Comparison of ENCODE assay signal across 8 cellular contexts in the genomic region with DNA sequence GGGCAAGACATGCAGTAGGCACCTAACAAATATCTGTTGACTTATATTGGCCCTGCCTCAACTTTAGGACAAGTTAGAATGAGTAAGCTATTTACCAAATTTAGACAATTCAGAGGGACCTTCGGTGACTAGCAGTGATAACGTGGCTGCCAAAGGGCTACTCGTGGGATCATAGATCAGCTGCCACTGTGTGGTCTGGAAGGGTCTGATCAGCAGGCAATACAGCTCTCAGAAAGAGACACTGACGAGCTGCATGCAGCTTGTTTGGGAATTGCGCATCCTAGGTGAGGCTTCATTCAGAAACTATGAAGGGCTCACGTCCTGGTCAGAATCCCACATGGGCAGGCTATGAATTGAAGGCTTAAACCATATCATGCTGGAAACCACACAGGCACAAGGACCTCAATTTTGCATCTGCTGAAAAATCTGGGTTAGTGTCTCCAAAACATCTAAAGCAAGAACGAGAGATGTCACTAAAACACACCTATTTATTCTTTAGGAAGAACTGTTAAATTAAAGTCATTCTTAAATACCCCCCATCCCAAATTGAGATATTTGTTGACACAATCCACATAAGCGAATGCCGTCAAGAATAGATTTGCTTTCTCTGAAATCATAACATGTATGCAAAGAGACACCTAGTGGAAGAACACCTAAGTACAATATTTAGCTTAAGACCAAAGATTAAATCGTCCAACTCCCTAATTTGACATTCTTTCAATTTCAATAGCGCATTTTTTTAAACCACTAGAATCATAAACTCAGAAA.
DNase-seq lines count a peak whose midpoint lies in the region; ATAC-seq, FAIRE-seq and TF ChIP-seq lines count a peak whose summit lies in the region.

No MANE protein-coding gene starts in this region.

- H3K27ac Mint-ChIP-seq in activated naive CD4-positive, alpha-beta T cell treated with anti-CD3 and anti-CD28 coated beads, Interleukin-2, amount 50 U/mL, for 24 hours: peak overlapping the region; percentile 81

- H3K27me3 Mint-ChIP-seq in activated naive CD4-positive, alpha-beta T cell treated with anti-CD3 and anti-CD28 coated beads, Interleukin-2, amount 50 U/mL, for 24 hours: no peaks in the 10 kb centered on the region

- ATAC-seq in HCT116: peak; percentile 81
- no peak for ATAC-seq in GM19324 (IDR thresholded peaks at IDR 0.05; ENCODE audit: low FRiP score, unreplicated experiment)

- no peaks in the 10 kb centered on the region for H4K20me1 ChIP-seq in HCT116 (ENCODE audit: insufficient read depth)

- H3K27ac ChIP-seq in HCT116 (ENCODE audit: low read depth, low read length): no peak overlapping the region

- H3K79me2 ChIP-seq in HCT116 (ENCODE audit: insufficient read depth, low read length): no peaks in the 10 kb centered on the region

- H3K4me1 Mint-ChIP-seq in activated naive CD4-positive, alpha-beta T cell treated with anti-CD3 and anti-CD28 coated beads, Interleukin-2, amount 50 U/mL, for 24 hours: peaks cover 45% of the 10 kb centered on the region

- CTCF ChIA-PET in HCT116 (lab: Charles Lee): interaction anchor here (0.6 to 2.0 kb wide), 12 partner anchors 10 to 1047 kb away, joined by 3 to 22 read pairs (median 4); no protein-coding TSS in a partner anchor

- no peaks in the 10 kb centered on the region for H3K36me3 ChIP-seq in HCT116 (ENCODE audit: control insufficient read depth in 1 of 2, insufficient read depth in 2 of 2, low read length in 2 of 2)

- POLR2A ChIA-PET in HCT116 (lab: Charles Lee): no interaction called here

- peak; percentile 81 for TF ChIP-seq RAD21 in HCT116 (IDR thresholded peaks at IDR 0.05; ENCODE audit: low read depth)

- peak; percentile 40 for FAIRE-seq in TTC549 (lab: Jason Lieb, UNC)

- no peaks in the 10 kb centered on the region for H3K9me3 ChIP-seq in HCT116 (ENCODE audit: control insufficient read depth in 1 of 2, insufficient read depth in 1 of 2, low read depth in 1 of 2, low read length in 2 of 2)

- peak overlapping the region; percentile 36 for H3K4me2 ChIP-seq in HCT116 (ENCODE audit: low read length)

- no peaks in the 10 kb centered on the region for H3K9me3 Mint-ChIP-seq in activated naive CD4-positive, alpha-beta T cell treated with anti-CD3 and anti-CD28 coated beads, Interleukin-2, amount 50 U/mL, for 24 hours

- H3K4me3 Mint-ChIP-seq in activated naive CD4-positive, alpha-beta T cell treated with anti-CD3 and anti-CD28 coated beads, Interleukin-2, amount 50 U/mL, for 24 hours: peak overlapping the region; percentile 69

- TF ChIP-seq POLR2A in HCT116 (IDR thresholded peaks at IDR 0.05; ENCODE audit: borderline replicate concordance, extremely low read depth, insufficient read depth, insufficient read length): no peak

- H3K27me3 ChIP-seq in HCT116 (ENCODE audit: insufficient read depth, low read length): no peaks in the 10 kb centered on the region

- RAD21 ChIA-PET in HCT116 (lab: Charles Lee; ENCODE audit: low non-redundant PET in 1 of 2, low total read pairs in 2 of 2, uncharacterized antibody in 2 of 2, unreplicated experiment in 2 of 2): interaction anchor here (0.6 to 1.4 kb wide), 2 partner anchors 14 to 122 kb away, joined by 3 to 4 read pairs; no protein-coding TSS in a partner anchor

- TF ChIP-seq CTCF in HCT116 (IDR thresholded peaks at IDR 0.05 in 2 of 3, conservative IDR thresholded peaks at IDR 0.05 in 1 of 3; ENCODE audit: borderline replicate concordance in 1 of 3, insufficient read depth in 1 of 3, low read depth in 2 of 3, low read length in 2 of 3) (peak; percentile 46 to 66 (median 65); a peak in 4 of 6 replicates), retinal pigment epithelial cell (conservative IDR thresholded peaks at IDR 0.05; ENCODE audit: low read depth, low read length) (peak; percentile 55)

- no TSS peak for BruUV-seq in HCT116 (replicated peaks; lab: Mats Ljungman, UMichigan)

- H2AFZ ChIP-seq in HCT116 (ENCODE audit: low read depth, low read length, poor library complexity, severe bottlenecking): peak overlapping the region; percentile 12

- intact Hi-C loops in HCT116 (cut with micrococcal nuclease): loop anchor here (1.0 kb wide), 1 partner anchor 121 kb away; no protein-coding TSS in a partner anchor

- DNase-seq in activated naive CD4-positive, alpha-beta T cell (lab: John Stamatoyannopoulos, UW): no peak
- DNase-seq in HCT116 (ENCODE audit: low read depth, low spot score) (peak; percentile 33), NCI-H1092 treated with DMSO at 0.1 percent for 48 hours (lab: John Stamatoyannopoulos, UW) (peak; percentile 84), fibroblast of the conjunctiva (ENCODE audit: low read depth) (peak; percentile 37), retinal pigment epithelial cell (ENCODE audit: low read depth) (no peak)

- no peaks in the 10 kb centered on the region; a peak in 1 of 4 replicates for H3K4me1 ChIP-seq in HCT116 (ENCODE audit: control insufficient read depth in 1 of 2, insufficient read depth in 2 of 2, low read length in 2 of 2)

- H3K36me3 Mint-ChIP-seq in activated naive CD4-positive, alpha-beta T cell treated with anti-CD3 and anti-CD28 coated beads, Interleukin-2, amount 50 U/mL, for 24 hours: no peaks in the 10 kb centered on the region

- H3K9ac ChIP-seq in HCT116 (ENCODE audit: low read length): no peak overlapping the region

- H3K4me3 ChIP-seq in HCT116 (replicated peaks in 1 of 2; ENCODE audit: low read depth in 1 of 2, low read length in 2 of 2) (peak overlapping the region in 1 of 2 experiments; percentile 7; a peak in 1 of 4 replicates), retinal pigment epithelial cell (ENCODE audit: low read length) (no peak overlapping the region)

- no peaks in the 10 kb centered on the region for H3K9me2 ChIP-seq in HCT116 (ENCODE audit: insufficient read depth)

TF ChIP-seq in HCT116, 20 proteins besides CTCF, POLR2A, EP300 and RAD21:
- TF ChIP-seq, protein P1, sequence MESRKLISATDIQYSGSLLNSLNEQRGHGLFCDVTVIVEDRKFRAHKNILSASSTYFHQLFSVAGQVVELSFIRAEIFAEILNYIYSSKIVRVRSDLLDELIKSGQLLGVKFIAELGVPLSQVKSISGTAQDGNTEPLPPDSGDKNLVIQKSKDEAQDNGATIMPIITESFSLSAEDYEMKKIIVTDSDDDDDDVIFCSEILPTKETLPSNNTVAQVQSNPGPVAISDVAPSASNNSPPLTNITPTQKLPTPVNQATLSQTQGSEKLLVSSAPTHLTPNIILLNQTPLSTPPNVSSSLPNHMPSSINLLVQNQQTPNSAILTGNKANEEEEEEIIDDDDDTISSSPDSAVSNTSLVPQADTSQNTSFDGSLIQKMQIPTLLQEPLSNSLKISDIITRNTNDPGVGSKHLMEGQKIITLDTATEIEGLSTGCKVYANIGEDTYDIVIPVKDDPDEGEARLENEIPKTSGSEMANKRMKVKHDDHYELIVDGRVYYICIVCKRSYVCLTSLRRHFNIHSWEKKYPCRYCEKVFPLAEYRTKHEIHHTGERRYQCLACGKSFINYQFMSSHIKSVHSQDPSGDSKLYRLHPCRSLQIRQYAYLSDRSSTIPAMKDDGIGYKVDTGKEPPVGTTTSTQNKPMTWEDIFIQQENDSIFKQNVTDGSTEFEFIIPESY (IDR thresholded peaks at IDR 0.05; ENCODE audit: extremely low read depth, insufficient replicate concordance, low read length): no peak
- TF ChIP-seq EZH2 (IDR thresholded peaks at IDR 0.05) (no peak), SIN3A (IDR thresholded peaks at IDR 0.05; ENCODE audit: low read depth) (no peak), FOSL1 (IDR thresholded peaks at IDR 0.05; ENCODE audit: low read depth) (peak; percentile 5; the same call in 1 of the 2 replicates), JUND (IDR thresholded peaks at IDR 0.05) (no peak)
TF ChIP-seq in HCT116: peak in this region for 1.

Comparison
In these comparisons a context has a peak if more than half of its experiments do, and no peak if none do; other contexts are left out.
1. DNase-seq: peak in HCT116 (single experiment), NCI-H1092 treated with DMSO at 0.1 percent for 48 hours (single experiment) and fibroblast of the conjunctiva (single experiment); none in activated naive CD4-positive, alpha-beta T cell (0 of 4) and retinal pigment epithelial cell (single experiment).